ENCODE assay signal across 11 cellular contexts in genomic region chr5:36444582-36444999, GRCh38.
DNase-seq lines count a peak whose midpoint lies in the region; TF ChIP-seq lines count a peak whose summit lies in the region.
"Had no signal": no experiment of that assay in that cellular context is flagged by ENCODE, and none has a peak within 500 bp of the region (broad histone marks: within the 10 kb centered on the region; RNA-seq: fewer than 3 reads in every experiment).

No MANE protein-coding gene starts in this region.

- H3K27ac ChIP-seq in osteoblast (ENCODE audit: low read depth, low read length), result peak overlapping the region; percentile 53
- no peak overlapping the region for H3K27ac ChIP-seq in spleen
- H3K27ac ChIP-seq: BLaER1 treated with 17β-estradiol and CSF1 and Interleukin-3, amounts not matched to agents 10 nM and 100 nM had no signal

- TF ChIP-seq CTCF in Caco-2 (IDR thresholded peaks at IDR 0.05; ENCODE audit: insufficient read depth in 1 of 2, low read depth in 1 of 2, low read length in 1 of 2, severe bottlenecking in 1 of 2, unreplicated experiment in 1 of 2), result no peak
- TF ChIP-seq CTCF in fibroblast of the aortic adventitia (IDR thresholded peaks at IDR 0.05; ENCODE audit: insufficient read depth, low read length), result no peak
- no peak for TF ChIP-seq CTCF in osteoblast (IDR thresholded peaks at IDR 0.05; ENCODE audit: extremely low read depth, low read depth, low read length)
- TF ChIP-seq CTCF in spleen (IDR thresholded peaks at IDR 0.05 in 8 of 11, conservative IDR thresholded peaks at IDR 0.05 in 3 of 11), result no peak

- peaks cover 18% of the 10 kb centered on the region for H3K9me3 Mint-ChIP-seq in Caco-2 (ENCODE audit: unreplicated experiment)

- CTCF ChIA-PET in Caco-2 (lab: Charles Lee), result no interaction called here

- no peaks in the 10 kb centered on the region for H3K27me3 Mint-ChIP-seq in Caco-2 (ENCODE audit: insufficient read depth, unreplicated experiment)

- H3K9me3 ChIP-seq in Caco-2, result peaks cover 7% of the 10 kb centered on the region
- H3K9me3 ChIP-seq in adipocyte (ENCODE audit: control insufficient read depth, low read length), result no peaks in the 10 kb centered on the region
- H3K9me3 ChIP-seq in osteoblast (ENCODE audit: low read depth, low read length), result no peaks in the 10 kb centered on the region
- no peaks in the 10 kb centered on the region for H3K9me3 ChIP-seq in spleen

- H3K4me1 ChIP-seq in Caco-2 (peaks cover 60% of the 10 kb centered on the region), adipocyte (ENCODE audit: control insufficient read depth, insufficient read depth, low read length) (peaks cover 12% of the 10 kb centered on the region), osteoblast (ENCODE audit: insufficient read depth, low read length) (peaks cover 29% of the 10 kb centered on the region), spleen (no peaks in the 10 kb centered on the region)

- H3K36me3 Mint-ChIP-seq in Caco-2 (ENCODE audit: insufficient read depth, unreplicated experiment), result peaks cover 14% of the 10 kb centered on the region

- intact Hi-C loops in Caco-2 (cut with micrococcal nuclease; ENCODE audit: unreplicated experiment) (no loop called here), spleen (cut with DNase I; ENCODE audit: low total_unique reads) (no loop called here)

- H3K4me3 ChIP-seq in Caco-2 (ENCODE audit: low read depth, low read length), result no peak overlapping the region
- peak overlapping the region; percentile 16 for H3K4me3 ChIP-seq in adipocyte (ENCODE audit: low read length)
- H3K4me3 ChIP-seq in fibroblast of the aortic adventitia (ENCODE audit: low read depth, low read length), result peak overlapping the region; percentile 9
- peak overlapping the region; percentile 16 for H3K4me3 ChIP-seq in osteoblast (ENCODE audit: insufficient read depth, low read length)
- no peak overlapping the region for H3K4me3 ChIP-seq in H7 (ENCODE audit: insufficient read depth, low read depth, low read length)
- no peak overlapping the region for H3K4me3 ChIP-seq in spleen
- H3K4me3 ChIP-seq: BLaER1 treated with 17β-estradiol and CSF1 and Interleukin-3, amounts not matched to agents 10 nM and 100 nM had no signal

- no peak overlapping the region for H3K4me3 Mint-ChIP-seq in Caco-2 (ENCODE audit: unreplicated experiment)

- H2AFZ ChIP-seq in osteoblast (ENCODE audit: low read length), result peak overlapping the region; percentile 81

- POLR2A ChIA-PET in Caco-2 (lab: Charles Lee), result no interaction called here

- peak overlapping the region; percentile 75 for H3K27ac Mint-ChIP-seq in Caco-2 (ENCODE audit: unreplicated experiment)

- H3K27me3 ChIP-seq in Caco-2 (replicated peaks; ENCODE audit: control insufficient read depth, insufficient read depth, low read length) (no peaks in the 10 kb centered on the region), adipocyte (replicated peaks; ENCODE audit: control insufficient read depth, insufficient read depth, low read length) (peaks cover 6% of the 10 kb centered on the region), osteoblast (ENCODE audit: insufficient read depth, low read length) (no peaks in the 10 kb centered on the region), H7 (ENCODE audit: control insufficient read depth, insufficient read depth, low read length) (no peaks in the 10 kb centered on the region), spleen (replicated peaks in 1 of 7) (no peaks in the 10 kb centered on the region)
- H3K27me3 ChIP-seq: BLaER1 treated with 17β-estradiol and CSF1 and Interleukin-3, amounts not matched to agents 10 nM and 100 nM had no signal

- DNase-seq in Caco-2 (no peak), adipocyte (ENCODE audit: low read depth) (no peak), fibroblast of the aortic adventitia (ENCODE audit: low read depth) (peak; percentile 88), osteoblast (ENCODE audit: insufficient read length, low spot score, missing footprints) (peak; percentile 87), NCI-H2171 (lab: John Stamatoyannopoulos, UW) (no peak), H7 (no peak), spleen (no peak), DMS79 treated with DMSO at 0.1 percent for 48 hours (lab: John Stamatoyannopoulos, UW) (no peak)
- DNase-seq: activated T-cell treated with anti-CD3 and anti-CD28 coated beads for 4 hours, NCI-H526 treated with DMSO at 0.1 percent for 48 hours had no signal

- no peaks in the 10 kb centered on the region for H4K20me1 ChIP-seq in osteoblast (ENCODE audit: insufficient read depth, low read length)
- H4K20me1 ChIP-seq: BLaER1 treated with 17β-estradiol and CSF1 and Interleukin-3, amounts not matched to agents 10 nM and 100 nM had no signal

- peaks cover 28% of the 10 kb centered on the region for H3K4me1 Mint-ChIP-seq in Caco-2 (ENCODE audit: low read depth, unreplicated experiment)

- WGBS in spleen, 5 donors, result 62 to 74% (median 66%) methylated on average over 6 of the region's 6 CpGs

- TF ChIP-seq POLR2A in spleen (IDR thresholded peaks at IDR 0.05), result no peak

- BruUV-seq in Caco-2 (replicated peaks; lab: Mats Ljungman, UMichigan), result no TSS peak

- no peaks in the 10 kb centered on the region for H3K36me3 ChIP-seq in Caco-2 (ENCODE audit: control insufficient read depth, insufficient read depth, low read length)
- H3K36me3 ChIP-seq in adipocyte (ENCODE audit: control insufficient read depth, insufficient read depth, low read length, severe bottlenecking), result no peaks in the 10 kb centered on the region
- no peaks in the 10 kb centered on the region for H3K36me3 ChIP-seq in osteoblast (ENCODE audit: insufficient read depth, low read length)
- no peaks in the 10 kb centered on the region for H3K36me3 ChIP-seq in H7 (replicated peaks; ENCODE audit: control insufficient read depth, insufficient read depth, low read length)
- H3K36me3 ChIP-seq in spleen, result no peaks in the 10 kb centered on the region
- H3K36me3 ChIP-seq: BLaER1 treated with 17β-estradiol and CSF1 and Interleukin-3, amounts not matched to agents 10 nM and 100 nM had no signal

- peak overlapping the region; percentile 68 for H3K4me2 ChIP-seq in osteoblast (ENCODE audit: insufficient read depth, low read length)

- no peaks in the 10 kb centered on the region for H3K79me2 ChIP-seq in osteoblast (ENCODE audit: insufficient read depth, low read length)

- H3K9ac ChIP-seq in adipocyte (ENCODE audit: low read length), result no peak overlapping the region
- H3K9ac ChIP-seq: BLaER1 treated with 17β-estradiol and CSF1 and Interleukin-3, amounts not matched to agents 10 nM and 100 nM had no signal

Comparison
In these comparisons a context has a peak if more than half of its experiments do, and no peak if none do; other contexts are left out.
1. DNase-seq: peak in fibroblast of the aortic adventitia (single experiment) and osteoblast (single experiment); none in Caco-2 (0 of 2), adipocyte (single experiment), NCI-H2171 (single experiment), H7 (single experiment), spleen (single experiment) and DMS79 treated with DMSO at 0.1 percent for 48 hours (single experiment).
2. H3K4me3 ChIP-seq: peak in adipocyte (single experiment), fibroblast of the aortic adventitia (single experiment) and osteoblast (single experiment); none in Caco-2 (single experiment), H7 (single experiment) and spleen (0 of 8).